ENCODE assay signal across 8 cellular contexts in the genomic region with DNA sequence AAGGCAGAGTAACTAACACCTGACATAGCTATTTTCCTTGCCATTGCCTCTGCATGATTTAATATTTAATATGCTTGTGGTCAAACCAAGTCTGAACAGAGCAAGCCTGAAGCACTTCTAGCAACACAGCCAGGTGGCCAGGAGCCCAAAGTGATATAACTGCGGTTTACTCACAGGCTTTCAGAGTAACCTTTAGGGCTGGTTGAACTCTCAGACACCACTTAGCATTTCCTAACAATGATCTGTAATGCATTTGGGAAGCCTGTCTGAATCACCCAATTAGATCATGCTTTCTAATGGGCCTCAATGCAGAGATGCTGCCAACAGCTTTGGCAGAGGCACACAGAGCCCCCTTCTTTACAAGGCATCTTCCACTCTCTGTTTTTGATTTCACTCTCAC.
DNase-seq lines count a peak whose midpoint lies in the region; ATAC-seq, FAIRE-seq and TF ChIP-seq lines count a peak whose summit lies in the region.

No MANE protein-coding gene starts in this region.

- no peaks in the 10 kb centered on the region for H3K27me3 ChIP-seq in bronchial epithelial cell (ENCODE audit: control insufficient read depth, insufficient read depth, low read length)
- H3K27me3 ChIP-seq in upper lobe of right lung, result no peaks in the 10 kb centered on the region

- H3K27ac ChIP-seq in upper lobe of right lung, result no peak overlapping the region

- TF ChIP-seq CTCF in bronchial epithelial cell (IDR thresholded peaks at IDR 0.05; ENCODE audit: insufficient read depth, low read length, severe bottlenecking) (no peak), upper lobe of right lung (IDR thresholded peaks at IDR 0.05) (no peak)

- H3K9me3 ChIP-seq in upper lobe of right lung, result no peaks in the 10 kb centered on the region

- DNase-seq in NCI-H345 (lab: John Stamatoyannopoulos, UW), result peak; percentile 17
- no peak for DNase-seq in NCI-H345 treated with DMSO at 0.1 percent for 48 hours (lab: John Stamatoyannopoulos, UW; ENCODE audit: unreplicated experiment)
- DNase-seq in bronchial epithelial cell (ENCODE audit: low read depth), result peak; percentile 99
- no peak for DNase-seq in upper lobe of right lung
- no peak for DNase-seq in islet precursor cell
- DNase-seq in dedifferentiated amniotic fluid mesenchymal stem cell (ENCODE audit: extremely low spot score), result no peak
- no peak for DNase-seq in cortex of kidney (lab: John Stamatoyannopoulos, UW)

- peak; percentile 82 for FAIRE-seq in bronchial epithelial cell (lab: Jason Lieb, UNC)

- H3K4me1 ChIP-seq in upper lobe of right lung, result peaks cover 9% of the 10 kb centered on the region

- intact Hi-C loops in upper lobe of right lung (cut with DNase I), result no loop called here

- H3K4me3 ChIP-seq in bronchial epithelial cell (ENCODE audit: low read depth, low read length), result no peak overlapping the region
- no peak overlapping the region for H3K4me3 ChIP-seq in upper lobe of right lung

- H3K36me3 ChIP-seq in bronchial epithelial cell (ENCODE audit: control insufficient read depth, insufficient read depth, low read length) (no peaks in the 10 kb centered on the region), upper lobe of right lung (no peaks in the 10 kb centered on the region)

- ATAC-seq in HG03521 (IDR thresholded peaks at IDR 0.05; ENCODE audit: unreplicated experiment) (peak; percentile 81), upper lobe of right lung (peak; percentile 60)

Comparison
In these comparisons a context has a peak if more than half of its experiments do, and no peak if none do; other contexts are left out.
1. DNase-seq: peak in NCI-H345 (single experiment) and bronchial epithelial cell (single experiment); none in NCI-H345 treated with DMSO at 0.1 percent for 48 hours (single experiment), upper lobe of right lung (single experiment), islet precursor cell (single experiment), dedifferentiated amniotic fluid mesenchymal stem cell (single experiment) and cortex of kidney (single experiment).